Comparison of ENCODE assay signal across 22 cellular contexts in genomic region chr6:11580686-11581085, GRCh38.
"Had no signal": no experiment of that assay in that cellular context is flagged by ENCODE, and none has a peak within 500 bp of the region (broad histone marks: within the 10 kb centered on the region; RNA-seq: fewer than 3 reads in every experiment).

No MANE protein-coding gene starts in this region.

- H3K27me3 ChIP-seq: colonic mucosa, esophagus squamous epithelium, right lobe of liver, thyroid gland, vagina had no signal

- DNase-seq: colonic mucosa; effector CD8-positive, alpha-beta T cell; endodermal cell; esophagus squamous epithelium; hypothalamus; immature natural killer cell; islet precursor cell; mesenchymal stem cell; mucosa of descending colon; naive B cell; right lobe of liver; small intestine; stimulated activated CD4-positive, alpha-beta T cell treated with anti-CD3 and anti-CD28 coated beads, Interleukin-12 subunit alpha, Interleukin-12 subunit beta, amount 100 ng/mL, for 4 hours; stimulated activated CD4-positive, alpha-beta T cell treated with anti-CD3 and anti-CD28 coated beads, Interleukin-1b, Interleukin-23, amount 100 ng/mL, for 48 hours; stimulated activated CD4-positive, alpha-beta T cell treated with anti-CD3 and anti-CD28 coated beads, Interleukin-4, amount 100 ng/mL, for 1 hour; stimulated activated CD8-positive, alpha-beta memory T cell treated with anti-CD3 and anti-CD28 coated beads, Interleukin-4, amount 100 ng/mL, for 48 hours; stimulated activated naive CD4-positive, alpha-beta T cell; stimulated activated naive CD8-positive, alpha-beta T cell treated with anti-CD3 and anti-CD28 coated beads, Interleukin-15, amount 100 ng/mL, for 72 hours; thyroid gland; trophoblast cell had no signal

- H3K9me3 ChIP-seq: colonic mucosa, esophagus squamous epithelium, mucosa of descending colon, right lobe of liver, thyroid gland, vagina had no signal

- H3K36me3 ChIP-seq: colonic mucosa, esophagus squamous epithelium, right lobe of liver, thyroid gland, vagina had no signal

- H3K4me1 ChIP-seq: colonic mucosa, esophagus squamous epithelium, parathyroid adenoma, right lobe of liver, thyroid gland, vagina had no signal

- H3K27ac ChIP-seq: colonic mucosa, esophagus squamous epithelium, parathyroid adenoma, right lobe of liver, thyroid gland, vagina had no signal

- H3K4me3 ChIP-seq: colonic mucosa, esophagus squamous epithelium, mucosa of descending colon, right lobe of liver, thyroid gland, vagina had no signal
